ENCODE assay signal across 1 cellular context in the genomic region with DNA sequence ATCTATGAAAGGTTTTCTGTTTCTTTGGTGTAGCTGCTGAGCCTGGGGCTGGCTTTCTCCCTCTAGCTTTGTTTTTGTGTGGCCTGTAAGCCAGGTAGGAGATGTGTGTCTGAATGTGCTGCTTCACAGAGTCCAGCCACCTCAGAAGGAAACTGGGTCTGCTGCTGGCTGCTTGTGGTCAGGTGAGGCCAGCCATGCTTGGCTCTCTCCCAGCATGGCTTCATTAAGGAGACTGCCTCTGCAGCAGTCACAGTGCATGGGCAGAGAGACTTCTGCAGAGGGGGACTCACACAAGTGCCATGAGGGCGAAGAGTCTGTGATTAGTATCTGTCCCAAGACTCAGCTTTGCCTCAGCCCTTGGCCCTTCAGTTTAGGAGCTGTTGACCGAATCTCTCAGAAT.
A peak's percentile ranks its signal among the peaks of the same experiment; 100 is the strongest.
TF ChIP-seq lines count a peak whose summit lies in the region.

No MANE protein-coding gene starts in this region.

TF ChIP-seq in GM12878, 131 proteins besides CTCF, POLR2A, EP300 and RAD21 (continued from another document):
- TF ChIP-seq, protein P1, sequence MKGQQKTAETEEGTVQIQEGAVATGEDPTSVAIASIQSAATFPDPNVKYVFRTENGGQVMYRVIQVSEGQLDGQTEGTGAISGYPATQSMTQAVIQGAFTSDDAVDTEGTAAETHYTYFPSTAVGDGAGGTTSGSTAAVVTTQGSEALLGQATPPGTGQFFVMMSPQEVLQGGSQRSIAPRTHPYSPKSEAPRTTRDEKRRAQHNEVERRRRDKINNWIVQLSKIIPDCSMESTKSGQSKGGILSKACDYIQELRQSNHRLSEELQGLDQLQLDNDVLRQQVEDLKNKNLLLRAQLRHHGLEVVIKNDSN (IDR thresholded peaks at IDR 0.05; ENCODE audit: borderline replicate concordance, extremely low read length, insufficient read depth, low read depth, low read length): peak; percentile 35
- TF ChIP-seq CBFB (IDR thresholded peaks at IDR 0.05; ENCODE audit: low read depth) (no peak), RUNX3 (IDR thresholded peaks at IDR 0.05; ENCODE audit: low read length) (peak; percentile 53), PAX5 (IDR thresholded peaks at IDR 0.05; ENCODE audit: borderline replicate concordance, low read depth, low read length) (peak; percentile 91), YY1 (IDR thresholded peaks at IDR 0.05; ENCODE audit: low read depth, low read length) (0 out of 2 replicates have a peak, but pooled peaks have one; percentile 34), KDM1A (IDR thresholded peaks at IDR 0.05; ENCODE audit: borderline replicate concordance) (no peak), RELA (IDR thresholded peaks at IDR 0.05; ENCODE audit: borderline replicate concordance, partially characterized antibody) (no peak)
